17 cellular contexts compared by ENCODE assay signal in genomic region chr2:130185896-130186295, GRCh38. TPM values are rescaled to one million over a fixed set of nuclear protein-coding genes. Genes with fewer than 3 reads are reported as not detected.
"Had no signal": no experiment of that assay in that cellular context is flagged by ENCODE, and none has a peak within 500 bp of the region (broad histone marks: within the 10 kb centered on the region; RNA-seq: fewer than 3 reads in every experiment).

No MANE protein-coding gene starts in this region.

- H3K27me3 Mint-ChIP-seq: activated naive CD8-positive, alpha-beta T cell had no signal

- H3K4me3 ChIP-seq: esophagus muscularis mucosa, mucosa of descending colon, ovary, transverse colon had no signal

- H3K36me3 Mint-ChIP-seq: activated naive CD8-positive, alpha-beta T cell had no signal

- H3K27me3 ChIP-seq: esophagus muscularis mucosa, ovary, transverse colon had no signal

- DNase-seq: activated CD4-positive, alpha-beta T cell treated with anti-CD3 and anti-CD28 coated beads, Interleukin-2, amount 50 U/mL, for 48 hours; activated CD4-positive, CD25-positive, alpha-beta regulatory T cell; activated CD8-positive, alpha-beta memory T cell treated with anti-CD3 and anti-CD28 coated beads, Interleukin-2, amount 50 U/mL, for 48 hours; anterior cingulate cortex; foreskin fibroblast; left colon; mammary epithelial cell; mucosa of descending colon; nephron progenitor cell; ovary; stimulated activated CD4-positive, alpha-beta T cell treated with anti-CD3 and anti-CD28 coated beads, Interleukin-4, amount 100 ng/mL, for 4 hours; transverse colon had no signal

- H3K9me3 ChIP-seq: esophagus muscularis mucosa, mucosa of descending colon, ovary, transverse colon had no signal

- H3K27ac ChIP-seq: esophagus muscularis mucosa, ovary, transverse colon had no signal

- H3K4me3 Mint-ChIP-seq: activated naive CD8-positive, alpha-beta T cell; nephron progenitor cell had no signal

- ATAC-seq: left colon, mucosa of descending colon had no signal

- H3K27ac Mint-ChIP-seq: activated naive CD8-positive, alpha-beta T cell; nephron progenitor cell; T-helper 1 cell treated with Interleukin-12 subunit alpha and Interleukin-12 subunit beta and Interleukin-4 antibody, amounts not matched to agents 30 μg/mL and 1 μg/mL, for 36 hours had no signal

- H3K9me3 Mint-ChIP-seq: nephron progenitor cell; T-helper 1 cell treated with Interleukin-12 subunit alpha and Interleukin-12 subunit beta and Interleukin-4 antibody, amounts not matched to agents 30 μg/mL and 1 μg/mL, for 36 hours had no signal

- H3K36me3 ChIP-seq: ovary, transverse colon had no signal

RNA-seq across cellular contexts. Expression of gene TUBA3E, which starts 12.3 kb away (rescaled TPM):
- total RNA-seq: esophagus muscularis mucosa, left colon, mammary epithelial cell, mucosa of descending colon, skeletal muscle tissue, subcutaneous adipose tissue had no signal
- polyA plus RNA-seq: mammary epithelial cell had no signal

RNA-seq across cellular contexts. Expression of gene CCDC74B, which starts 41.0 kb away (rescaled TPM):
- total RNA-seq: skeletal muscle tissue had no signal

RNA-seq across cellular contexts. Expression of gene POTEF, which starts 56.9 kb away (rescaled TPM):
- total RNA-seq: esophagus muscularis mucosa, left colon, mucosa of descending colon, skeletal muscle tissue, subcutaneous adipose tissue, transverse colon had no signal
- polyA plus RNA-seq: mammary epithelial cell had no signal
